In the genomic region with DNA sequence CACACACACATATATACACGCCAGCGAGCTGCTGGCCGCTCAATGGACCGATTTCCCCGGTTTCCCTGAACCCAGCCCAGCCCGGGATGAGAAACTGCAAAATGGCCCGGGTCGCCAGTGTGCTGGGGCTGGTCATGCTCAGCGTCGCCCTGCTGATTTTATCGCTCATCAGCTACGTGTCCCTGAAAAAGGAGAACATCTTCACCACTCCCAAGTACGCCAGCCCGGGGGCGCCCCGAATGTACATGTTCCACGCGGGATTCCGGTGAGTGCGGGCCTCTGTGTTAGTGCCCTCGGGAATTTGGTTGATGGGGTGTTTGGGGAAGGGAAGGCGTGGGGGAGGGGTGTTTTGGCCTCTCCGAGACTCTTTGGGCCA, we compare ENCODE assay signal across 12 cellular contexts. TPM values are rescaled to one million over a fixed set of nuclear protein-coding genes. Genes with fewer than 3 reads are reported as not detected.
DNase-seq lines count a peak whose midpoint lies in the region; ATAC-seq and TF ChIP-seq lines count a peak whose summit lies in the region.
"Had no signal": no experiment of that assay in that cellular context is flagged by ENCODE, and none has a peak within 500 bp of the region (broad histone marks: within the 10 kb centered on the region; RNA-seq: fewer than 3 reads in every experiment).

No MANE protein-coding gene starts in this region.

- intact Hi-C loops in lower lobe of right lung (cut with DNase I) = no loop called here

- ATAC-seq in lower lobe of right lung = no peak
- no peak for ATAC-seq in GM18873 (IDR thresholded peaks at IDR 0.05; ENCODE audit: low FRiP score, unreplicated experiment)
- ATAC-seq: sciatic nerve; stimulated activated naive CD8-positive, alpha-beta T cell treated with anti-CD3 and anti-CD28 coated beads, Interleukin-15, amount 100 ng/mL, for 72 hours had no signal

- 0% methylated on average over 21 of the region's 23 CpGs for WGBS in HUES64

- H3K9ac ChIP-seq in HUES64 (ENCODE audit: low read depth, low read length) = no peak overlapping the region; the same call in 1 of the 2 replicates

- H3K9me3 ChIP-seq in HUES64 (ENCODE audit: insufficient read depth, low read depth, low read length) (no peaks in the 10 kb centered on the region), lower lobe of right lung (no peaks in the 10 kb centered on the region)

- H3K36me3 ChIP-seq in HUES64 (ENCODE audit: insufficient read depth, low read length) (no peaks in the 10 kb centered on the region), lower lobe of right lung (no peaks in the 10 kb centered on the region)

- H3K4me1 ChIP-seq in HUES64 (ENCODE audit: insufficient read depth, low read length) (peaks cover 8% of the 10 kb centered on the region; the same call in 1 of the 2 replicates), lower lobe of right lung (no peaks in the 10 kb centered on the region)

- DNase-seq in COLO668 (lab: John Stamatoyannopoulos, UW; ENCODE audit: unreplicated experiment) (peak; percentile 60), astrocyte of the hippocampus (ENCODE audit: low read depth, low spot score) (peak; percentile 2), iPS-NIHi11 (ENCODE audit: low spot score) (peak; percentile 20), lower lobe of right lung (no peak), NCI-H2196 (lab: John Stamatoyannopoulos, UW; ENCODE audit: unreplicated experiment) (no peak), HCEC 1CT (no peak)
- DNase-seq: kidney; NCI-H774; stimulated activated naive CD8-positive, alpha-beta T cell treated with anti-CD3 and anti-CD28 coated beads, Interleukin-15, amount 100 ng/mL, for 72 hours had no signal

- peaks cover 42% of the 10 kb centered on the region for H3K27me3 ChIP-seq in HUES64 (ENCODE audit: insufficient read depth, low read length)
- peaks cover 79% of the 10 kb centered on the region for H3K27me3 ChIP-seq in lower lobe of right lung (ENCODE audit: low read depth)

- TF ChIP-seq CTCF in lower lobe of right lung (IDR thresholded peaks at IDR 0.05) = no peak

- H3K4me3 ChIP-seq in HUES64 (ENCODE audit: low read length) (peak overlapping the region; percentile 76), lower lobe of right lung (no peak overlapping the region)

- H3K27ac ChIP-seq in HUES64 (ENCODE audit: low read depth, low read length) = no peak overlapping the region
- H3K27ac ChIP-seq in lower lobe of right lung = no peak overlapping the region

RNA-seq across cellular contexts. Expression of a gene that starts 0.4 kb away (rescaled TPM):
- 3.4 TPM for polyA plus RNA-seq in HUES64 (2013, experiment 1 of 2)
- polyA plus RNA-seq in HUES64 (2013, experiment 2 of 2) = 3.9 TPM
- not detected for total RNA-seq in lower lobe of right lung
- total RNA-seq: kidney, sciatic nerve had no signal

Comparison
In these comparisons a context has a peak if more than half of its experiments do, and no peak if none do; other contexts are left out.
1. DNase-seq: peak in COLO668 (single experiment), astrocyte of the hippocampus (single experiment) and iPS-NIHi11 (single experiment); none in lower lobe of right lung (single experiment), NCI-H2196 (single experiment) and HCEC 1CT (single experiment).